In genomic region chr12:90062799-90063198, GRCh38 we compare ENCODE assay signal across 21 cellular contexts.
A peak's percentile ranks its signal among the peaks of the same experiment; 100 is the strongest.
DNase-seq lines count a peak whose midpoint lies in the region; ATAC-seq, FAIRE-seq and TF ChIP-seq lines count a peak whose summit lies in the region.
"Had no signal": no experiment of that assay in that cellular context is flagged by ENCODE, and none has a peak within 500 bp of the region (broad histone marks: within the 10 kb centered on the region; RNA-seq: fewer than 3 reads in every experiment).

No MANE protein-coding gene starts in this region.

- H3K27me3 ChIP-seq in small intestine (ENCODE audit: control insufficient read depth in 2 of 2, insufficient read depth in 2 of 2, low read length in 2 of 2): no peaks in the 10 kb centered on the region
- H3K27me3 ChIP-seq: body of pancreas, colonic mucosa, SJCRH30, spleen had no signal

- H3K9me3 ChIP-seq in small intestine (ENCODE audit: control insufficient read depth, low read depth): no peaks in the 10 kb centered on the region
- H3K9me3 ChIP-seq: body of pancreas, colonic mucosa, prostate gland, SJCRH30, spleen, thoracic aorta had no signal

- no peaks in the 10 kb centered on the region for H3K4me1 ChIP-seq in small intestine (ENCODE audit: control insufficient read depth in 2 of 2, insufficient read depth in 1 of 2, low read depth in 1 of 2, low read length in 1 of 2)
- H3K4me1 ChIP-seq: body of pancreas, colonic mucosa, prostate gland had no signal

- no peak overlapping the region for H3K4me3 ChIP-seq in small intestine (ENCODE audit: low read depth in 1 of 2, low read length in 2 of 2)
- H3K4me3 ChIP-seq: body of pancreas, colonic mucosa, GM23248, prostate gland, SJCRH30, spleen, thoracic aorta had no signal

- FAIRE-seq in small intestine (lab: Jason Lieb, UNC): no peak
- FAIRE-seq: frontal cortex had no signal

- 50 to 67% (median 54%) methylated on average over 4 of the region's 4 CpGs for WGBS in small intestine, 3 donors

- DNase-seq in NCI-H82 (lab: John Stamatoyannopoulos, UW) (peak; percentile 64), NCI-H82 treated with DMSO at 0.1 percent for 48 hours (lab: John Stamatoyannopoulos, UW; ENCODE audit: unreplicated experiment) (no peak), M059J (ENCODE audit: low read depth) (peak; percentile 45), amniotic epithelial cell (ENCODE audit: low read depth) (peak; percentile 36), small intestine (peak; percentile 39), HUDEP-2 (lab: John Stamatoyannopoulos, UW; ENCODE audit: unreplicated experiment in 76 of 76) (no peak), superior temporal gyrus (ENCODE audit: extremely low spot score) (no peak)
- DNase-seq: activated CD4-positive, CD25-positive, alpha-beta regulatory T cell treated with anti-CD3 and anti-CD28 coated beads, Interleukin-2, amount 50 U/mL, for 72 hours; activated CD8-positive, alpha-beta memory T cell treated with anti-CD3 and anti-CD28 coated beads for 24 hours; body of pancreas; colonic mucosa; DMS79; GM23248; left cardiac atrium; SJCRH30; spleen had no signal

- no peak for ATAC-seq in SK-N-SH treated with all-trans-retinoic acid at 6 μM for 48 hours
- ATAC-seq: body of pancreas, left cardiac atrium had no signal

- no peak overlapping the region for H3K27ac ChIP-seq in small intestine (ENCODE audit: low read depth in 1 of 2, low read length in 1 of 2)
- H3K27ac ChIP-seq: body of pancreas, colonic mucosa, GM23248, KMS-11, prostate gland, SJCRH30, spleen, thoracic aorta had no signal

- H3K36me3 ChIP-seq in small intestine (ENCODE audit: control insufficient read depth in 2 of 2, insufficient read depth in 2 of 2, low read length in 2 of 2): no peaks in the 10 kb centered on the region
- H3K36me3 ChIP-seq: colonic mucosa, prostate gland, SJCRH30, spleen, thoracic aorta had no signal

TF ChIP-seq in SK-N-SH treated with all-trans-retinoic acid at 6 μM for 48 hours, 23 proteins besides CTCF, POLR2A, EP300 and RAD21:
- TF ChIP-seq ISL1 (CRISPR knock-in tag; IDR thresholded peaks at IDR 0.05) (no peak), TOX (CRISPR knock-in tag; IDR thresholded peaks at IDR 0.05; ENCODE audit: borderline replicate concordance) (no peak), RARB (CRISPR knock-in tag; IDR thresholded peaks at IDR 0.05) (no peak), TCF4 (CRISPR knock-in tag; IDR thresholded peaks at IDR 0.05; ENCODE audit: borderline replicate concordance) (no peak), ZNF8 (CRISPR knock-in tag; IDR thresholded peaks at IDR 0.05) (no peak), OSR1 (CRISPR knock-in tag; IDR thresholded peaks at IDR 0.05) (no peak), BACH2 (CRISPR knock-in tag; IDR thresholded peaks at IDR 0.05; ENCODE audit: borderline replicate concordance) (no peak)
- TF ChIP-seq, protein P1, sequence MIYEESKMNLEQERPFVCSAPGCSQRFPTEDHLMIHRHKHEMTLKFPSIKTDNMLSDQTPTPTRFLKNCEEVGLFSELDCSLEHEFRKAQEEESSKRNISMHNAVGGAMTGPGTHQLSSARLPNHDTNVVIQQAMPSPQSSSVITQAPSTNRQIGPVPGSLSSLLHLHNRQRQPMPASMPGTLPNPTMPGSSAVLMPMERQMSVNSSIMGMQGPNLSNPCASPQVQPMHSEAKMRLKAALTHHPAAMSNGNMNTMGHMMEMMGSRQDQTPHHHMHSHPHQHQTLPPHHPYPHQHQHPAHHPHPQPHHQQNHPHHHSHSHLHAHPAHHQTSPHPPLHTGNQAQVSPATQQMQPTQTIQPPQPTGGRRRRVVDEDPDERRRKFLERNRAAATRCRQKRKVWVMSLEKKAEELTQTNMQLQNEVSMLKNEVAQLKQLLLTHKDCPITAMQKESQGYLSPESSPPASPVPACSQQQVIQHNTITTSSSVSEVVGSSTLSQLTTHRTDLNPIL (CRISPR knock-in tag; IDR thresholded peaks at IDR 0.05; ENCODE audit: low read depth): no peak
- TF ChIP-seq, protein P2, sequence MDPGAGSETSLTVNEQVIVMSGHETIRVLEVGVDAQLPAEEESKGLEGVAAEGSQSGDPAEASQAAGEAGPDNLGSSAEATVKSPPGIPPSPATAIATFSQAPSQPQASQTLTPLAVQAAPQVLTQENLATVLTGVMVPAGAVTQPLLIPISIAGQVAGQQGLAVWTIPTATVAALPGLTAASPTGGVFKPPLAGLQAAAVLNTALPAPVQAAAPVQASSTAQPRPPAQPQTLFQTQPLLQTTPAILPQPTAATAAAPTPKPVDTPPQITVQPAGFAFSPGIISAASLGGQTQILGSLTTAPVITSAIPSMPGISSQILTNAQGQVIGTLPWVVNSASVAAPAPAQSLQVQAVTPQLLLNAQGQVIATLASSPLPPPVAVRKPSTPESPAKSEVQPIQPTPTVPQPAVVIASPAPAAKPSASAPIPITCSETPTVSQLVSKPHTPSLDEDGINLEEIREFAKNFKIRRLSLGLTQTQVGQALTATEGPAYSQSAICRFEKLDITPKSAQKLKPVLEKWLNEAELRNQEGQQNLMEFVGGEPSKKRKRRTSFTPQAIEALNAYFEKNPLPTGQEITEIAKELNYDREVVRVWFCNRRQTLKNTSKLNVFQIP (CRISPR knock-in tag; IDR thresholded peaks at IDR 0.05; ENCODE audit: borderline replicate concordance, low read depth): no peak

Comparison
In these comparisons a context has a peak if more than half of its experiments do, and no peak if none do; other contexts are left out.
1. DNase-seq: peak in NCI-H82 (single experiment), M059J (single experiment), amniotic epithelial cell (single experiment) and small intestine (single experiment); none in NCI-H82 treated with DMSO at 0.1 percent for 48 hours (single experiment), HUDEP-2 (0 of 76) and superior temporal gyrus (single experiment).